29 cellular contexts compared by ENCODE assay signal in genomic region chr2:182831097-182831496, GRCh38. TPM values are rescaled to one million over a fixed set of nuclear protein-coding genes. Genes with fewer than 3 reads are reported as not detected.
"Had no signal": no experiment of that assay in that cellular context is flagged by ENCODE, and none has a peak within 500 bp of the region (broad histone marks: within the 10 kb centered on the region; RNA-seq: fewer than 3 reads in every experiment).

No MANE protein-coding gene starts in this region.

- H3K9ac ChIP-seq: neural progenitor cell had no signal

- H3K9me3 ChIP-seq: breast epithelium, esophagus muscularis mucosa, gastrocnemius medialis, left ventricle myocardium inferior, right atrium auricular region, stomach, tibial artery, upper lobe of right lung had no signal

- H3K4me1 ChIP-seq: breast epithelium, right atrium auricular region had no signal

- DNase-seq: activated CD4-positive, alpha-beta T cell treated with anti-CD3 and anti-CD28 coated beads for 36 hours; activated CD4-positive, CD25-positive, alpha-beta regulatory T cell; activated CD8-positive, alpha-beta memory T cell treated with anti-CD3 and anti-CD28 coated beads, Interleukin-2, amount 10 ng/mL, durations not matched to agents 7 days and 5 days; activated CD8-positive, alpha-beta T cell treated with anti-CD3 and anti-CD28 coated beads, Interleukin-2, amount 10 ng/mL, durations not matched to agents 7 days and 5 days; activated naive CD4-positive, alpha-beta T cell; activated T-cell treated with anti-CD3 and anti-CD28 coated beads, Interleukin-2, amount 50 U/mL, for 48 hours; central memory CD4-positive, alpha-beta T cell; endodermal cell; gastrocnemius medialis; islet precursor cell; left ventricle myocardium inferior; mesendoderm; natural killer cell; occipital lobe; stimulated activated CD4-positive, alpha-beta T cell treated with anti-CD3 and anti-CD28 coated beads, Interleukin-15, amount 100 ng/mL, for 24 hours; stimulated activated CD4-positive, alpha-beta T cell treated with anti-CD3 and anti-CD28 coated beads, Interleukin-2, amount 100 ng/mL, for 24 hours; stimulated activated naive B cell treated with anti-CD40 and anti-IgM and Interleukin-4, amounts not matched to agents 10 μg/mL and 1 μg/mL and 100 μg/mL, for 72 hours; stomach; tibial artery; upper lobe of right lung had no signal

- H2AFZ ChIP-seq: hepatocyte, neural progenitor cell had no signal

- H3K36me3 ChIP-seq: breast epithelium, esophagus muscularis mucosa, gastrocnemius medialis, left ventricle myocardium inferior, right atrium auricular region, stomach, tibial artery, upper lobe of right lung had no signal

- H3K27ac ChIP-seq: breast epithelium, esophagus muscularis mucosa, gastrocnemius medialis, hepatocyte, left ventricle myocardium inferior, right atrium auricular region, stomach, tibial artery, upper lobe of right lung had no signal

- H3K79me2 ChIP-seq: hepatocyte had no signal

- H3K4me2 ChIP-seq: hepatocyte, neural progenitor cell had no signal

- H3K27me3 ChIP-seq: breast epithelium, esophagus muscularis mucosa, gastrocnemius medialis, hepatocyte, neural progenitor cell, right atrium auricular region, stomach, tibial artery, upper lobe of right lung had no signal

- H3K4me3 ChIP-seq: breast epithelium, esophagus muscularis mucosa, gastrocnemius medialis, hepatocyte, left ventricle myocardium inferior, lung, neural progenitor cell, right atrium auricular region, stomach, tibial artery, upper lobe of right lung had no signal

RNA-seq across cellular contexts. Expression of gene FRZB, which starts 35.3 kb away (rescaled TPM):
- total RNA-seq: activated CD4-positive, alpha-beta T cell treated with anti-CD3 and anti-CD28 coated beads for 36 hours; activated CD8-positive, alpha-beta memory T cell treated with anti-CD3 and anti-CD28 coated beads, Interleukin-2, amount 10 ng/mL, durations not matched to agents 7 days and 5 days; activated CD8-positive, alpha-beta T cell treated with anti-CD3 and anti-CD28 coated beads, Interleukin-2, amount 10 ng/mL, durations not matched to agents 7 days and 5 days; activated naive CD4-positive, alpha-beta T cell treated with anti-CD3 and anti-CD28 coated beads, Interleukin-2, amount 50 U/mL, for 72 hours; activated T-helper 2 cell treated with anti-CD3 and anti-CD28 coated beads, Interferon-gamma antibody, Interleukin-2, Interleukin-4, amounts not matched to agents 10 μg/mL and 5 μg/mL and 100 μg/mL, durations not matched to agents 14 hours and 24 hours and 36 hours; natural killer cell; pulmonary artery endothelial cell had no signal
